Comparison of ENCODE assay signal across 32 cellular contexts in the genomic region with DNA sequence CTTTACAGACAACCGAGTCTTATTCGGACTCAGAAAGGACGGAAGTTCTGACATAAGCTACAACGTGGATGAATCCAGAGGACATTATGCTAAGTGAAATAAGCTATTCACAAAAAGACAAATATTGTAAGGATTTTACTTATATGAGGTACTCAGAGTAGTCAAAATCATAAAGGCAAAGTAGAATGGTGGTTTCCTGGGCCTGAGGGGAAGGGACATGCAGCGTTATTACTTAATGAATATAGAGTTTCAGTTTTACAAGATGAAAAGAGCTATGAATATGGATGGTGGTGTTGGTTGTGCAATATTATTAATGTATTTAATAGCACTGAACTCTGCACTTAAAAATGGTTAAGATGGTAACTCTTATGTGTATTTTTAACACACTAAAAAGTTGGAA.
"Had no signal": no experiment of that assay in that cellular context is flagged by ENCODE, and none has a peak within 500 bp of the region (broad histone marks: within the 10 kb centered on the region; RNA-seq: fewer than 3 reads in every experiment).

No MANE protein-coding gene starts in this region.

- DNase-seq: activated effector memory CD4-positive, alpha-beta T cell treated with anti-CD3 and anti-CD28 coated beads, Interleukin-2, amount 50 U/mL, for 16 hours; activated effector memory CD4-positive, alpha-beta T cell treated with Interleukin-2 at 50 U/mL for 16 hours; activated gamma-delta T cell; activated gamma-delta T cell treated with Interleukin-2 at 50 U/mL for 16 hours; activated naive CD4-positive, alpha-beta T cell; activated naive CD4-positive, alpha-beta T cell treated with anti-CD3 and anti-CD28 coated beads for 36 hours; activated naive CD4-positive, alpha-beta T cell treated with anti-CD3 and anti-CD28 coated beads, Interleukin-2, amount 10 ng/mL, durations not matched to agents 7 days and 5 days; activated naive CD4-positive, alpha-beta T cell treated with anti-CD3 and anti-CD28 coated beads, Interleukin-2, amount 50 U/mL, for 16 hours; activated naive CD4-positive, alpha-beta T cell treated with Interleukin-2 at 50 U/mL for 16 hours; activated naive CD8-positive, alpha-beta T cell treated with anti-CD3 and anti-CD28 coated beads for 36 hours; activated naive CD8-positive, alpha-beta T cell treated with anti-CD3 and anti-CD28 coated beads, Interleukin-2, amount 10 ng/mL, durations not matched to agents 7 days and 5 days; activated naive CD8-positive, alpha-beta T cell treated with anti-CD3 and anti-CD28 coated beads, Interleukin-2, amount 50 U/mL, for 24 hours; activated T-cell treated with anti-CD3 and anti-CD28 coated beads, Interleukin-2, amount 50 U/mL, for 4 hours; activated T-cell treated with anti-CD3 and anti-CD28 coated beads, Interleukin-2, amount 50 U/mL, for 48 hours; activated T-cell treated with anti-CD3 and anti-CD28 coated beads, Interleukin-2, amount 50 U/mL, for 72 hours; adrenal gland; amniotic stem cell; amygdala; anterior cingulate cortex; aorta; body of pancreas; brain microvascular endothelial cell; caudate nucleus; central memory CD4-positive, alpha-beta T cell; cerebellar nuclear complex had no signal

- H3K27me3 ChIP-seq: adrenal gland, ascending aorta, brain microvascular endothelial cell, breast epithelium, cardiac muscle cell had no signal

- H3K9me3 ChIP-seq: adrenal gland, ascending aorta, body of pancreas, breast epithelium had no signal

- H3K36me3 ChIP-seq: adrenal gland, ascending aorta, brain microvascular endothelial cell, breast epithelium, cardiac muscle cell had no signal

- H3K27ac ChIP-seq: adrenal gland, ascending aorta, body of pancreas, brain microvascular endothelial cell, breast epithelium, cardiac muscle cell had no signal

- ATAC-seq: activated naive CD4-positive, alpha-beta T cell treated with anti-CD3 and anti-CD28 coated beads, Interleukin-2, amount 50 U/mL, for 72 hours; activated naive CD8-positive, alpha-beta T cell treated with anti-CD3 and anti-CD28 coated beads, Interleukin-2, amount 50 U/mL, for 24 hours; activated T-cell treated with anti-CD3 and anti-CD28 coated beads, Interleukin-2, amount 50 U/mL, for 4 hours; activated T-cell treated with anti-CD3 and anti-CD28 coated beads, Interleukin-2, amount 50 U/mL, for 72 hours; activated T-helper 17 cell treated with anti-CD3 and anti-CD28 coated beads, Interleukin-2, amount 50 U/mL, for 72 hours; body of pancreas had no signal

- H3K4me3 ChIP-seq: adrenal gland, ascending aorta, body of pancreas, breast epithelium, cardiac muscle cell had no signal

- H3K4me1 ChIP-seq: adrenal gland, ascending aorta, body of pancreas, breast epithelium had no signal

- FAIRE-seq: astrocyte, bronchial epithelial cell had no signal
